Comparison of ENCODE assay signal across 9 cellular contexts in the genomic region with DNA sequence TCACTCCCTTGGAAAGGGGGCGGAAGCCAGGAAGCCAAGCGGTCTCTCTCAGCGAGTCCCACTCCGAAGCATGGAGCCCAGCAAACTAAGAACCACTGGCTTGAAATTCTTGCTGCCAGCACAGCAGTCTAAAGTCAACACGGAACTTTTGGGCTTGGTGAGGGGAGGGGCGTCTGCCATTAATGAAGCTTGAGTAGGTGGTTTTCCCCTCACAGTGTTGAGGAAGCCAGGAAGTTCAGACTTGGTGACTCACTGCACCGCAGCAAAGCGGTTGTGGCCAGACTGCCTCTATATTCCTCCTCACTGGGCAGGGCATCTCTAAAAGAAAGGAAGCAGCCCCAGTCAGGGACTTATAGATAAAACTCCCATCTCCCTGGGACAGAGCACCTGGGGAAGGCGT.
DNase-seq lines count a peak whose midpoint lies in the region; ATAC-seq and TF ChIP-seq lines count a peak whose summit lies in the region.
"Had no signal": no experiment of that assay in that cellular context is flagged by ENCODE, and none has a peak within 500 bp of the region (broad histone marks: within the 10 kb centered on the region; RNA-seq: fewer than 3 reads in every experiment).

No MANE protein-coding gene starts in this region.

- peaks cover 13% of the 10 kb centered on the region for H3K4me1 Mint-ChIP-seq in stimulated activated memory B cell treated with anti-CD40 and anti-IgM and Interleukin-4, amounts not matched to agents 10 μg/mL and 1 μg/mL and 100 μg/mL, for 72 hours
- H3K4me1 Mint-ChIP-seq in osteocyte (ENCODE audit: unreplicated experiment), result no peaks in the 10 kb centered on the region

- no peak for TF ChIP-seq CTCF in fibroblast of pulmonary artery (IDR thresholded peaks at IDR 0.05; ENCODE audit: low read length, missing control alignments)
- no peak for TF ChIP-seq CTCF in osteocyte (IDR thresholded peaks at IDR 0.05)

- H3K9me3 Mint-ChIP-seq in stimulated activated memory B cell treated with anti-CD40 and anti-IgM and Interleukin-4, amounts not matched to agents 10 μg/mL and 1 μg/mL and 100 μg/mL, for 72 hours, result peaks cover 26% of the 10 kb centered on the region
- peaks cover 35% of the 10 kb centered on the region for H3K9me3 Mint-ChIP-seq in osteocyte (ENCODE audit: unreplicated experiment)

- H3K27ac Mint-ChIP-seq in stimulated activated memory B cell treated with anti-CD40 and anti-IgM and Interleukin-4, amounts not matched to agents 10 μg/mL and 1 μg/mL and 100 μg/mL, for 72 hours, result no peak overlapping the region
- H3K27ac Mint-ChIP-seq in osteocyte (ENCODE audit: unreplicated experiment), result no peak overlapping the region

- H3K27me3 Mint-ChIP-seq in stimulated activated memory B cell treated with anti-CD40 and anti-IgM and Interleukin-4, amounts not matched to agents 10 μg/mL and 1 μg/mL and 100 μg/mL, for 72 hours, result no peaks in the 10 kb centered on the region
- no peaks in the 10 kb centered on the region for H3K27me3 Mint-ChIP-seq in osteocyte (ENCODE audit: unreplicated experiment)

- ATAC-seq in stimulated activated memory B cell treated with anti-CD40 and anti-IgM and Interleukin-4, amounts not matched to agents 10 μg/mL and 1 μg/mL and 100 μg/mL, for 72 hours, result peak; percentile 80
- no peak for ATAC-seq in GM18867 (IDR thresholded peaks at IDR 0.05; ENCODE audit: unreplicated experiment)

- no peak overlapping the region for H3K4me3 Mint-ChIP-seq in stimulated activated memory B cell treated with anti-CD40 and anti-IgM and Interleukin-4, amounts not matched to agents 10 μg/mL and 1 μg/mL and 100 μg/mL, for 72 hours
- no peak overlapping the region for H3K4me3 Mint-ChIP-seq in osteocyte (ENCODE audit: unreplicated experiment)

- H3K4me3 ChIP-seq in fibroblast of pulmonary artery (replicated peaks; ENCODE audit: low read depth, low read length), result no peak overlapping the region

- peaks cover 21% of the 10 kb centered on the region for H3K36me3 Mint-ChIP-seq in stimulated activated memory B cell treated with anti-CD40 and anti-IgM and Interleukin-4, amounts not matched to agents 10 μg/mL and 1 μg/mL and 100 μg/mL, for 72 hours
- peaks cover 6% of the 10 kb centered on the region for H3K36me3 Mint-ChIP-seq in osteocyte (ENCODE audit: unreplicated experiment)

- peak; percentile 23 for DNase-seq in NCI-H226
- peak; percentile 72 for DNase-seq in activated CD8-positive, alpha-beta memory T cell treated with anti-CD3 and anti-CD28 coated beads for 24 hours
- peak; percentile 37 for DNase-seq in fibroblast of pulmonary artery (ENCODE audit: low read depth)
- no peak for DNase-seq in DMS114 treated with DMSO at 0.1 percent for 48 hours (lab: John Stamatoyannopoulos, UW; ENCODE audit: unreplicated experiment)
- no peak for DNase-seq in osteocyte (ENCODE audit: extremely low spot score, unreplicated experiment)
- DNase-seq: NCI-H774, retina had no signal

Comparison
In these comparisons a context has a peak if more than half of its experiments do, and no peak if none do; other contexts are left out.
1. DNase-seq: peak in NCI-H226 (single experiment), activated CD8-positive, alpha-beta memory T cell treated with anti-CD3 and anti-CD28 coated beads for 24 hours (single experiment) and fibroblast of pulmonary artery (single experiment); none in DMS114 treated with DMSO at 0.1 percent for 48 hours (single experiment) and osteocyte (single experiment).